ENCODE assay signal across 7 cellular contexts in genomic region chr7:76504351-76505167, GRCh38. TPM values are rescaled to one million over a fixed set of nuclear protein-coding genes. Genes with fewer than 3 reads are reported as not detected.
"Had no signal": no experiment of that assay in that cellular context is flagged by ENCODE, and none has a peak within 500 bp of the region (broad histone marks: within the 10 kb centered on the region; RNA-seq: fewer than 3 reads in every experiment).

No MANE protein-coding gene starts in this region.

RNA-seq across cellular contexts. Expression of gene UPK3B, which starts 5.8 kb away (rescaled TPM):
- total RNA-seq: activated naive CD8-positive, alpha-beta T cell treated with anti-CD3 and anti-CD28 coated beads for 36 hours; epithelial cell of proximal tubule had no signal
- polyA plus RNA-seq: fibroblast of lung had no signal

RNA-seq across cellular contexts. Expression of gene SPDYE16, which starts 38.5 kb away (rescaled TPM):
- total RNA-seq: activated CD4-positive, alpha-beta T cell treated with anti-CD3 and anti-CD28 coated beads, Interleukin-2, amount 10 ng/mL, durations not matched to agents 24 days and 14 days; epithelial cell of proximal tubule; lung microvascular endothelial cell; urinary bladder had no signal
- polyA plus RNA-seq: fibroblast of lung, keratinocyte had no signal
